Comparison of ENCODE assay signal across 12 cellular contexts in genomic region chr1:206890125-206890637, GRCh38. TPM values are rescaled to one million over a fixed set of nuclear protein-coding genes. Genes with fewer than 3 reads are reported as not detected.
A peak's percentile ranks its signal among the peaks of the same experiment; 100 is the strongest.
DNase-seq lines count a peak whose midpoint lies in the region; ATAC-seq, FAIRE-seq and TF ChIP-seq lines count a peak whose summit lies in the region.
"Had no signal": no experiment of that assay in that cellular context is flagged by ENCODE, and none has a peak within 500 bp of the region (broad histone marks: within the 10 kb centered on the region; RNA-seq: fewer than 3 reads in every experiment).

No MANE protein-coding gene starts in this region.

- FAIRE-seq in D721Med (lab: Jason Lieb, UNC) = no peak

- no peak overlapping the region for H3K4me3 ChIP-seq in CD4-positive, alpha-beta memory T cell (ENCODE audit: low read length in 2 of 2)
- H3K4me3 ChIP-seq: tibial artery had no signal

- POLR2A ChIA-PET in CD4-positive, alpha-beta memory T cell (lab: Charles Lee; ENCODE audit: partially characterized antibody) = interaction anchor here (0.9 to 1.2 kb wide), 2 partner anchors 20 to 35 kb away, joined by 3 to 4 read pairs; no protein-coding TSS in a partner anchor

- H3K27ac Mint-ChIP-seq in CD4-positive, alpha-beta memory T cell = peak overlapping the region in 5 of 7 donors; percentile 11 to 58 (median 40)
- H3K27ac Mint-ChIP-seq in activated naive CD8-positive, alpha-beta T cell treated with anti-CD3 and anti-CD28 coated beads for 36 hours = peak overlapping the region; percentile 30
- H3K27ac Mint-ChIP-seq: mesothelial cell of epicardium had no signal

- peaks cover 13 to 35% (median 22%) of the 10 kb centered on the region in 4 donors for H3K4me1 Mint-ChIP-seq in CD4-positive, alpha-beta memory T cell
- H3K4me1 Mint-ChIP-seq in activated naive CD8-positive, alpha-beta T cell treated with anti-CD3 and anti-CD28 coated beads for 36 hours = peaks cover 38% of the 10 kb centered on the region

- CTCF ChIA-PET in CD4-positive, alpha-beta memory T cell (lab: Charles Lee; ENCODE audit: partially characterized antibody) = interaction anchor here (1.0 to 2.4 kb wide), 4 partner anchors 10 to 92 kb away, joined by 3 to 8 read pairs (median 4); no protein-coding TSS in a partner anchor

- H3K36me3 Mint-ChIP-seq in CD4-positive, alpha-beta memory T cell = peaks cover 0 to 7% of the 10 kb centered on the region in 2 donors
- no peaks in the 10 kb centered on the region for H3K36me3 Mint-ChIP-seq in activated naive CD8-positive, alpha-beta T cell treated with anti-CD3 and anti-CD28 coated beads for 36 hours
- H3K36me3 Mint-ChIP-seq: mesothelial cell of epicardium had no signal

- intact Hi-C loops in CD4-positive, alpha-beta memory T cell (cut with micrococcal nuclease) = no loop called here

- H3K27ac ChIP-seq in CD4-positive, alpha-beta memory T cell (ENCODE audit: low read depth, low read length) = no peak overlapping the region
- H3K27ac ChIP-seq: tibial artery had no signal

- peak overlapping the region in 4 of 8 donors; percentile 22 to 73 (median 69) for H3K4me3 Mint-ChIP-seq in CD4-positive, alpha-beta memory T cell
- H3K4me3 Mint-ChIP-seq in activated naive CD8-positive, alpha-beta T cell treated with anti-CD3 and anti-CD28 coated beads for 36 hours = no peak overlapping the region
- H3K4me3 Mint-ChIP-seq: mesothelial cell of epicardium had no signal

- H3K27me3 Mint-ChIP-seq in CD4-positive, alpha-beta memory T cell = peaks cover 5 to 6% of the 10 kb centered on the region in 2 donors
- H3K27me3 Mint-ChIP-seq in activated naive CD8-positive, alpha-beta T cell treated with anti-CD3 and anti-CD28 coated beads for 36 hours = no peaks in the 10 kb centered on the region

- ATAC-seq in GM18868 (IDR thresholded peaks at IDR 0.05; ENCODE audit: unreplicated experiment) = no peak

- no peaks in the 10 kb centered on the region for H3K36me3 ChIP-seq in CD4-positive, alpha-beta memory T cell (ENCODE audit: insufficient read depth, low read length)
- H3K36me3 ChIP-seq: tibial artery had no signal

- H3K4me1 ChIP-seq in CD4-positive, alpha-beta memory T cell (ENCODE audit: insufficient read depth, low read length) = peaks cover 16% of the 10 kb centered on the region
- H3K4me1 ChIP-seq: tibial artery had no signal

- DNase-seq in CD4-positive, alpha-beta memory T cell = no peak
- DNase-seq in HS-5 (ENCODE audit: low read depth) = peak; percentile 82
- DNase-seq in activated naive CD8-positive, alpha-beta T cell treated with anti-CD3 and anti-CD28 coated beads for 36 hours = no peak
- DNase-seq in lung microvascular endothelial cell (ENCODE audit: low read depth in 2 of 2) = peak; percentile 16 to 43
- no peak for DNase-seq in D721Med (ENCODE audit: insufficient read length, low spot score)
- no peak for DNase-seq in germinal center (ENCODE audit: low spot score)
- no peak for DNase-seq in islet precursor cell
- DNase-seq: activated gamma-delta T cell, NCI-H1092 treated with DMSO at 0.1 percent for 48 hours, tibial artery had no signal

- no peaks in the 10 kb centered on the region for H3K9me3 ChIP-seq in CD4-positive, alpha-beta memory T cell (ENCODE audit: control insufficient read depth in 1 of 2, low read length in 2 of 2)
- H3K9me3 ChIP-seq: tibial artery had no signal

- no peaks in the 10 kb centered on the region for H3K27me3 ChIP-seq in CD4-positive, alpha-beta memory T cell (ENCODE audit: insufficient read depth, low read length)

- TF ChIP-seq CTCF in D721Med (IDR thresholded peaks at IDR 0.05; ENCODE audit: insufficient read depth, missing control alignments) = no peak

- no peaks in the 10 kb centered on the region for H3K9me3 Mint-ChIP-seq in CD4-positive, alpha-beta memory T cell
- H3K9me3 Mint-ChIP-seq in activated naive CD8-positive, alpha-beta T cell treated with anti-CD3 and anti-CD28 coated beads for 36 hours = no peaks in the 10 kb centered on the region
- H3K9me3 Mint-ChIP-seq: mesothelial cell of epicardium had no signal

RNA-seq across cellular contexts. Expression of gene IL24, which starts 7.1 kb away (rescaled TPM):
- total RNA-seq in CD4-positive, alpha-beta memory T cell = not detected
- 10 to 100 TPM; 20.3 to 29.6 TPM for polyA plus RNA-seq in CD4-positive, alpha-beta memory T cell
- under 1 TPM; 0.54 to 0.72 TPM for total RNA-seq in activated naive CD8-positive, alpha-beta T cell treated with anti-CD3 and anti-CD28 coated beads for 36 hours
- total RNA-seq in lung microvascular endothelial cell = not detected in 2 replicates
- total RNA-seq: mesothelial cell of epicardium had no signal

RNA-seq across cellular contexts. Expression of gene IL20, which starts 24.8 kb away (rescaled TPM):
- not detected for total RNA-seq in CD4-positive, alpha-beta memory T cell
- polyA plus RNA-seq in CD4-positive, alpha-beta memory T cell = not detected
- not detected for total RNA-seq in activated naive CD8-positive, alpha-beta T cell treated with anti-CD3 and anti-CD28 coated beads for 36 hours
- total RNA-seq in lung microvascular endothelial cell = not detected in 2 replicates
- total RNA-seq: mesothelial cell of epicardium had no signal

RNA-seq across cellular contexts. Expression of gene FCMR, which starts 31.6 kb away (rescaled TPM):
- 100 to 1,000 TPM; 554 to 588 TPM for total RNA-seq in CD4-positive, alpha-beta memory T cell
- polyA plus RNA-seq in CD4-positive, alpha-beta memory T cell = 100 to 1,000 TPM; 493 to 558 TPM
- total RNA-seq in activated naive CD8-positive, alpha-beta T cell treated with anti-CD3 and anti-CD28 coated beads for 36 hours = 10 to 100 TPM; 42.9 to 45.5 TPM
- not detected in 2 replicates for total RNA-seq in lung microvascular endothelial cell
- total RNA-seq: mesothelial cell of epicardium had no signal

RNA-seq across cellular contexts. Expression of gene PIGR, which starts 56.1 kb away (rescaled TPM):
- not detected for total RNA-seq in CD4-positive, alpha-beta memory T cell
- polyA plus RNA-seq in CD4-positive, alpha-beta memory T cell = not detected
- total RNA-seq in activated naive CD8-positive, alpha-beta T cell treated with anti-CD3 and anti-CD28 coated beads for 36 hours = under 1 TPM; 0.08 to 0.10 TPM
- not detected in 2 replicates for total RNA-seq in lung microvascular endothelial cell
- total RNA-seq: mesothelial cell of epicardium had no signal

Comparison
In these comparisons a context has a peak if more than half of its experiments do, and no peak if none do; other contexts are left out.
1. DNase-seq: peak in HS-5 (single experiment) and lung microvascular endothelial cell (2 of 2); none in CD4-positive, alpha-beta memory T cell (0 of 5), activated naive CD8-positive, alpha-beta T cell treated with anti-CD3 and anti-CD28 coated beads for 36 hours (single experiment), D721Med (single experiment), germinal center (single experiment) and islet precursor cell (single experiment).
2. RNA of gene FCMR, which starts 31.6 kb away (total RNA-seq): 554 to 588 TPM in CD4-positive, alpha-beta memory T cell and 42.9 to 45.5 TPM in activated naive CD8-positive, alpha-beta T cell treated with anti-CD3 and anti-CD28 coated beads for 36 hours; not detected in lung microvascular endothelial cell; every median in the first group is over 10 times any median in the second.